ENCODE assay signal across 19 cellular contexts in genomic region chr9:137434498-137435380, GRCh38. TPM values are rescaled to one million over a fixed set of nuclear protein-coding genes. Genes with fewer than 3 reads are reported as not detected.
A peak's percentile ranks its signal among the peaks of the same experiment; 100 is the strongest.
DNase-seq lines count a peak whose midpoint lies in the region; ATAC-seq and TF ChIP-seq lines count a peak whose summit lies in the region.
"Had no signal": no experiment of that assay in that cellular context is flagged by ENCODE, and none has a peak within 500 bp of the region (broad histone marks: within the 10 kb centered on the region; RNA-seq: fewer than 3 reads in every experiment).

No MANE protein-coding gene starts in this region.

- DNase-seq in IMR-90 (no peak), left ventricle myocardium superior (peak; percentile 25), progenitor cell of endocrine pancreas (ENCODE audit: low spot score, unreplicated experiment) (peak; percentile 10), DMS79 treated with DMSO at 0.1 percent for 48 hours (lab: John Stamatoyannopoulos, UW) (no peak), DMS53 treated with DMSO at 0.1 percent for 48 hours (lab: John Stamatoyannopoulos, UW; ENCODE audit: unreplicated experiment) (no peak), erythroblast (lab: John Stamatoyannopoulos, UW) (no peak)
- DNase-seq: activated CD4-positive, alpha-beta memory T cell treated with anti-CD3 and anti-CD28 coated beads for 36 hours; GM23248; mammary epithelial cell; NCI-H2029; NCI-H446; stimulated activated CD4-positive, alpha-beta T cell treated with anti-CD3 and anti-CD28 coated beads, Interleukin-15, amount 100 ng/mL, for 24 hours; stimulated activated naive CD4-positive, alpha-beta T cell treated with Interleukin-2 at 50 U/mL for 16 hours; trophoblast cell had no signal

- no peak overlapping the region for H3K9ac ChIP-seq in IMR-90 (ENCODE audit: low read depth, low read length)
- H3K9ac ChIP-seq: GM23248 had no signal

- H3K23ac ChIP-seq in IMR-90 (ENCODE audit: low read depth, low read length), result no peak overlapping the region

- H2BK20ac ChIP-seq in IMR-90 (ENCODE audit: low read depth, low read length), result no peak overlapping the region

- no peak overlapping the region for H2BK5ac ChIP-seq in IMR-90 (ENCODE audit: low read depth, low read length, poor library complexity, severe bottlenecking)

- H3K9me1 ChIP-seq in IMR-90 (ENCODE audit: insufficient read depth, low read length), result no peaks in the 10 kb centered on the region

- H3K9me3 Mint-ChIP-seq in progenitor cell of endocrine pancreas (ENCODE audit: low read depth), result no peaks in the 10 kb centered on the region
- H3K9me3 Mint-ChIP-seq: activated CD4-positive, alpha-beta memory T cell treated with anti-CD3 and anti-CD28 coated beads for 36 hours; IgD-negative memory B cell; natural killer cell treated with Interleukin-12 subunit alpha and Interleukin-12 subunit beta and Interleukin-15 and Interleukin-18, amount 100 ng/mL, for 72 hours had no signal

- H2AFZ ChIP-seq in IMR-90 (replicated peaks; ENCODE audit: low read length, poor library complexity), result no peak overlapping the region
- H2AFZ ChIP-seq: GM23248 had no signal

- H3K4me1 ChIP-seq in IMR-90 (ENCODE audit: control insufficient read depth, insufficient read depth, low read length), result peaks cover 5% of the 10 kb centered on the region

- BruUV-seq in IMR-90 (replicated peaks; lab: Mats Ljungman, UMichigan), result no TSS peak

- H3K27me3 ChIP-seq in IMR-90 (ENCODE audit: control insufficient read depth, insufficient read depth, low read length), result no peaks in the 10 kb centered on the region

- dilution Hi-C loops in IMR-90 (cut with HindIII; ENCODE audit: low sequenced_read_pairs, unreplicated experiment), result no loop called here

- no peak overlapping the region for H4K8ac ChIP-seq in IMR-90 (ENCODE audit: low read depth in 2 of 2, low read length in 2 of 2)

- H4K91ac ChIP-seq in IMR-90 (ENCODE audit: insufficient read depth, low read depth, low read length), result no peak overlapping the region

- ATAC-seq in IMR-90 (ENCODE audit: low read depth) (no peak), left ventricle myocardium superior (no peak)
- ATAC-seq: gastroesophageal sphincter had no signal

- intact Hi-C loops in IMR-90 (cut with micrococcal nuclease), result no loop called here
- intact Hi-C loops in left ventricle myocardium superior (cut with micrococcal nuclease), result no loop called here

- no peak overlapping the region for H2BK120ac ChIP-seq in IMR-90 (ENCODE audit: low read depth, low read length)

- H3K27me3 Mint-ChIP-seq in progenitor cell of endocrine pancreas, result no peaks in the 10 kb centered on the region

- peaks cover 1% of the 10 kb centered on the region for H3K4me1 Mint-ChIP-seq in progenitor cell of endocrine pancreas (ENCODE audit: low read depth)

- no peak overlapping the region for H3K27ac Mint-ChIP-seq in progenitor cell of endocrine pancreas
- H3K27ac Mint-ChIP-seq: activated CD4-positive, alpha-beta memory T cell treated with anti-CD3 and anti-CD28 coated beads for 36 hours; IgD-negative memory B cell; natural killer cell treated with Interleukin-12 subunit alpha and Interleukin-12 subunit beta and Interleukin-15 and Interleukin-18, amount 100 ng/mL, for 72 hours had no signal

- H3K4me3 Mint-ChIP-seq in progenitor cell of endocrine pancreas (ENCODE audit: low read depth), result no peak overlapping the region
- H3K4me3 Mint-ChIP-seq: activated CD4-positive, alpha-beta memory T cell treated with anti-CD3 and anti-CD28 coated beads for 36 hours; IgD-negative memory B cell; natural killer cell treated with Interleukin-12 subunit alpha and Interleukin-12 subunit beta and Interleukin-15 and Interleukin-18, amount 100 ng/mL, for 72 hours had no signal

- no peak overlapping the region for H4K5ac ChIP-seq in IMR-90 (ENCODE audit: low read depth, low read length)

- peak overlapping the region; percentile 42 for H2AK9ac ChIP-seq in IMR-90 (replicated peaks; ENCODE audit: low read depth, low read length, poor library complexity)

- no peaks in the 10 kb centered on the region for H3K9me3 ChIP-seq in IMR-90 (ENCODE audit: control insufficient read depth, insufficient read depth, low read length)
- H3K9me3 ChIP-seq: gastroesophageal sphincter had no signal

- CTCF ChIA-PET in IMR-90 (lab: Yijun Ruan, JAX), result no interaction called here

- no peaks in the 10 kb centered on the region for H3K36me3 ChIP-seq in IMR-90 (ENCODE audit: control insufficient read depth, insufficient read depth, low read length)
- H3K36me3 ChIP-seq: gastroesophageal sphincter had no signal

- no peak overlapping the region for H3K4ac ChIP-seq in IMR-90 (ENCODE audit: low read depth, low read length)

- no peak overlapping the region for H3K4me3 ChIP-seq in IMR-90 (ENCODE audit: insufficient read depth, low read depth, low read length)
- H3K4me3 ChIP-seq: gastroesophageal sphincter, GM23248 had no signal

- no peak overlapping the region for H3K27ac ChIP-seq in IMR-90 (ENCODE audit: insufficient read depth, low read length)
- H3K27ac ChIP-seq: gastroesophageal sphincter, GM23248 had no signal

- no peak overlapping the region for H2AK5ac ChIP-seq in IMR-90 (ENCODE audit: low read depth, low read length)

- WGBS in IMR-90 (ENCODE audit: extremely low coverage in 2 of 2, insufficient read length in 1 of 2), 2 experiments, result 84% methylated on average over 18 of the region's 43 CpGs; no CpG with 5 or more reads in 1 of the 2 experiments

- no peak for TF ChIP-seq RAD21 in IMR-90 (IDR thresholded peaks at IDR 0.05; ENCODE audit: low read length)

- no peak overlapping the region for H2BK15ac ChIP-seq in IMR-90 (ENCODE audit: low read depth, low read length)

- H3K36me3 Mint-ChIP-seq in progenitor cell of endocrine pancreas (ENCODE audit: insufficient read depth), result no peaks in the 10 kb centered on the region
- H3K36me3 Mint-ChIP-seq: activated CD4-positive, alpha-beta memory T cell treated with anti-CD3 and anti-CD28 coated beads for 36 hours; IgD-negative memory B cell; natural killer cell treated with Interleukin-12 subunit alpha and Interleukin-12 subunit beta and Interleukin-15 and Interleukin-18, amount 100 ng/mL, for 72 hours had no signal

- H4K20me1 ChIP-seq in IMR-90 (ENCODE audit: insufficient read depth, low read length), result no peaks in the 10 kb centered on the region

- TF ChIP-seq POLR2A in IMR-90 (IDR thresholded peaks at IDR 0.05; ENCODE audit: low read depth, low read length), result no peak
- no peak for TF ChIP-seq POLR2A in erythroblast (IDR thresholded peaks at IDR 0.05; ENCODE audit: low read length)

- POLR2A ChIA-PET in IMR-90 (lab: Charles Lee; ENCODE audit: unreplicated experiment), result no interaction called here

- no peaks in the 10 kb centered on the region for H3K79me1 ChIP-seq in IMR-90 (ENCODE audit: low read depth in 1 of 2, low read length in 2 of 2)

- no peak overlapping the region for H3K4me2 ChIP-seq in IMR-90 (ENCODE audit: low read depth, low read length)

- no peak overlapping the region for H3K14ac ChIP-seq in IMR-90 (replicated peaks; ENCODE audit: low read depth, low read length)

- TF ChIP-seq CTCF in IMR-90 (conservative IDR thresholded peaks at IDR 0.05; ENCODE audit: low read depth, low read length) (no peak), progenitor cell of endocrine pancreas (IDR thresholded peaks at IDR 0.05; ENCODE audit: unreplicated experiment) (no peak)

- H3K56ac ChIP-seq in IMR-90 (ENCODE audit: extremely low read depth, insufficient read depth, low read length), result no peak overlapping the region

- no peak overlapping the region for H3K18ac ChIP-seq in IMR-90 (ENCODE audit: low read depth, low read length)

- in situ Hi-C loops in IMR-90 (cut with MboI; ENCODE audit: low sequenced_read_pairs), result no loop called here

TF ChIP-seq in IMR-90, 13 proteins besides CTCF, POLR2A, EP300 and RAD21 (continues in another document):
- no peak for TF ChIP-seq RFX5 (IDR thresholded peaks at IDR 0.05; ENCODE audit: low read depth, low read length)
- TF ChIP-seq MAFK (IDR thresholded peaks at IDR 0.05; ENCODE audit: low read depth, low read length), result no peak
- no peak for TF ChIP-seq USF2 (IDR thresholded peaks at IDR 0.05; ENCODE audit: low read depth, low read length)

RNA-seq across cellular contexts. Expression of gene ENTPD8, which starts 6.4 kb away (rescaled TPM):
- not detected in 2 replicates for total RNA-seq in IMR-90 (2012; rRNA removed)
- polyA plus RNA-seq in IMR-90 (2012; rRNA removed), result 0.07 TPM in 2 replicates
- polyA plus RNA-seq in IMR-90 (2012; cell fraction: cytosol; rRNA removed), result 0.06 and 0.11 TPM in 2 replicates
- 0.37 and 0.78 TPM in 2 replicates for polyA plus RNA-seq in IMR-90 (2012; cell fraction: nucleus; rRNA removed; ENCODE audit: low replicate concordance)
- total RNA-seq in left ventricle myocardium superior, result not detected
- total RNA-seq in progenitor cell of endocrine pancreas, result 2.7 and 3.2 TPM in 2 replicates
- total RNA-seq: activated CD4-positive, alpha-beta memory T cell treated with anti-CD3 and anti-CD28 coated beads for 36 hours; bronchial epithelial cell; GM23248; natural killer cell treated with Interleukin-12 subunit alpha and Interleukin-12 subunit beta and Interleukin-15 and Interleukin-18, amount 100 ng/mL, for 72 hours had no signal
- polyA plus RNA-seq: BJ, GM23248, IgD-negative memory B cell had no signal

RNA-seq across cellular contexts. Expression of gene NOXA1, which starts 11.5 kb away (rescaled TPM):
- total RNA-seq in IMR-90 (2012; rRNA removed) (not detected in 2 replicates), left ventricle myocardium superior (1.9 TPM), progenitor cell of endocrine pancreas (15.3 and 16.3 TPM in 2 replicates)
- polyA plus RNA-seq in IMR-90 (2012; rRNA removed), result 0.16 and 0.17 TPM in 2 replicates
- 0.08 and 0.25 TPM in 2 replicates for polyA plus RNA-seq in IMR-90 (2012; cell fraction: cytosol; rRNA removed)
- 1.3 and 3.4 TPM in 2 replicates for polyA plus RNA-seq in IMR-90 (2012; cell fraction: nucleus; rRNA removed; ENCODE audit: low replicate concordance)

RNA-seq across cellular contexts. Expression of gene EXD3, which starts 11.8 kb away (rescaled TPM):
- total RNA-seq in IMR-90 (2012; rRNA removed) (1.1 and 1.7 TPM in 2 replicates), left ventricle myocardium superior (8.3 TPM), progenitor cell of endocrine pancreas (31.7 and 33.8 TPM in 2 replicates)
- 7.4 and 10.2 TPM in 2 replicates for polyA plus RNA-seq in IMR-90 (2012; rRNA removed)
- 5.4 and 9.9 TPM in 2 replicates for polyA plus RNA-seq in IMR-90 (2012; cell fraction: cytosol; rRNA removed)
- polyA plus RNA-seq in IMR-90 (2012; cell fraction: nucleus; rRNA removed; ENCODE audit: low replicate concordance), result 24.4 and 50.7 TPM in 2 replicates

RNA-seq across cellular contexts. Expression of gene NSMF, which starts 24.4 kb away (rescaled TPM):
- total RNA-seq in IMR-90 (2012; rRNA removed) (7.7 and 10.0 TPM in 2 replicates), left ventricle myocardium superior (10.2 TPM), progenitor cell of endocrine pancreas (57.4 and 59.8 TPM in 2 replicates)
- polyA plus RNA-seq in IMR-90 (2012; rRNA removed), result 40.9 and 45.9 TPM in 2 replicates
- 26.6 and 33.5 TPM in 2 replicates for polyA plus RNA-seq in IMR-90 (2012; cell fraction: cytosol; rRNA removed)
- polyA plus RNA-seq in IMR-90 (2012; cell fraction: nucleus; rRNA removed; ENCODE audit: low replicate concordance), result 116 and 241 TPM in 2 replicates

Comparison
In these comparisons a context has a peak if more than half of its experiments do, and no peak if none do; other contexts are left out.
1. DNase-seq: peak in left ventricle myocardium superior (single experiment) and progenitor cell of endocrine pancreas (single experiment); none in IMR-90 (single experiment), DMS79 treated with DMSO at 0.1 percent for 48 hours (single experiment), DMS53 treated with DMSO at 0.1 percent for 48 hours (single experiment) and erythroblast (0 of 2).